17 cellular contexts compared by ENCODE assay signal in the genomic region with DNA sequence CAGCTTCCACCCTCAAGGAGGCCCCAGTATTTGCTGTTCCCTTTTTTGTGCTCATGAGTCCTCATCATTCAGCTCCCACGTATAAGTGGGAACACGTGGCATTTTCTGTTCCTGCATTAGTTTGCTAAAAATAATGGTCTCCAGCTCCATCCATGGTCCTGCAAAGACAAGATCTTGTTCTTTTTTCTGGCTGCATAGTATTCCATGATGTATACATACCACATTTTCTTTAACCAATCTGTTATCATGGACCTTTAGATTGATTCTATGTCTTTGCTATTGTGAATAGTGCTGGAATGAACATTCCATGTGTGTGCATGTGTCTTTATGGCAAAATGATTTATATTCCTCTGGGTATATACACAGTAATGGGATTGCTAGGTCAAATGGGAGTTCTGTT. TPM values are rescaled to one million over a fixed set of nuclear protein-coding genes. Genes with fewer than 3 reads are reported as not detected.
A peak's percentile ranks its signal among the peaks of the same experiment; 100 is the strongest.
DNase-seq lines count a peak whose midpoint lies in the region; ATAC-seq and TF ChIP-seq lines count a peak whose summit lies in the region.
"Had no signal": no experiment of that assay in that cellular context is flagged by ENCODE, and none has a peak within 500 bp of the region (broad histone marks: within the 10 kb centered on the region; RNA-seq: fewer than 3 reads in every experiment).

No MANE protein-coding gene starts in this region.

- TF ChIP-seq RAD21 in SK-N-SH (IDR thresholded peaks at IDR 0.05; ENCODE audit: low read length) = no peak

- CTCF ChIA-PET in SK-N-SH (lab: Yijun Ruan, JAX) = interaction anchor here (1.3 to 1.7 kb wide), 2 partner anchors 49 to 219 kb away, joined by 3 to 6 read pairs; a partner anchor contains a TSS

- peaks cover 7% of the 10 kb centered on the region for H3F3A ChIP-seq in SK-N-SH (replicated peaks; ENCODE audit: insufficient read depth)

- peaks cover 14% of the 10 kb centered on the region for H3K4me1 Mint-ChIP-seq in stimulated activated naive CD8-positive, alpha-beta T cell treated with anti-CD3 and anti-CD28 coated beads, Interleukin-15, Interleukin-2, amounts not matched to agents 100 ng/mL and 50 ng/mL, for 24 hours (ENCODE audit: low read depth)
- peaks cover 17% of the 10 kb centered on the region for H3K4me1 Mint-ChIP-seq in activated naive CD8-positive, alpha-beta T cell treated with anti-CD3 and anti-CD28 coated beads, Interleukin-2, amount 50 U/mL, for 24 hours

- H3K9me2 ChIP-seq in SK-N-SH = no peaks in the 10 kb centered on the region

- TF ChIP-seq EP300 in SK-N-SH (IDR thresholded peaks at IDR 0.05; ENCODE audit: borderline replicate concordance in 1 of 2, low read depth in 1 of 2, low read length in 1 of 2) = no peak

- H3K27ac Mint-ChIP-seq in stimulated activated naive CD8-positive, alpha-beta T cell treated with anti-CD3 and anti-CD28 coated beads, Interleukin-15, Interleukin-2, amounts not matched to agents 100 ng/mL and 50 ng/mL, for 24 hours = peak overlapping the region; percentile 82
- H3K27ac Mint-ChIP-seq in activated naive CD8-positive, alpha-beta T cell treated with anti-CD3 and anti-CD28 coated beads, Interleukin-2, amount 50 U/mL, for 24 hours = peak overlapping the region; percentile 54
- H3K27ac Mint-ChIP-seq: HFFc6 had no signal

- H4K20me1 ChIP-seq in SK-N-SH (ENCODE audit: insufficient read depth) = no peaks in the 10 kb centered on the region
- H4K20me1 ChIP-seq: BLaER1 had no signal

- H3K4me3 ChIP-seq in SK-N-SH (ENCODE audit: low read depth in 2 of 2, low read length in 1 of 2) = no peak overlapping the region
- H3K4me3 ChIP-seq: BLaER1, GM12878, HAP-1 had no signal

- peaks cover 64% of the 10 kb centered on the region for H3K36me3 Mint-ChIP-seq in stimulated activated naive CD8-positive, alpha-beta T cell treated with anti-CD3 and anti-CD28 coated beads, Interleukin-15, Interleukin-2, amounts not matched to agents 100 ng/mL and 50 ng/mL, for 24 hours (ENCODE audit: low read depth)
- H3K36me3 Mint-ChIP-seq in activated naive CD8-positive, alpha-beta T cell treated with anti-CD3 and anti-CD28 coated beads, Interleukin-2, amount 50 U/mL, for 24 hours (ENCODE audit: low read depth) = peaks cover 61% of the 10 kb centered on the region

- no peaks in the 10 kb centered on the region for H3K4me1 ChIP-seq in SK-N-SH (ENCODE audit: control insufficient read depth in 1 of 2, insufficient read depth in 2 of 2, low read depth in 1 of 2, low read length in 1 of 2)
- H3K4me1 ChIP-seq: BLaER1, HAP-1 had no signal

- no peak overlapping the region for H2AFZ ChIP-seq in SK-N-SH (ENCODE audit: low read depth)

- no peak for TF ChIP-seq CTCF in SK-N-SH (IDR thresholded peaks at IDR 0.05)

- POLR2A ChIA-PET in SK-N-SH (lab: Yijun Ruan, JAX) = no interaction called here

- no peaks in the 10 kb centered on the region for H3K9me3 ChIP-seq in SK-N-SH
- H3K9me3 ChIP-seq: HAP-1 had no signal

- H3K36me3 ChIP-seq in SK-N-SH (replicated peaks in 1 of 2; ENCODE audit: control insufficient read depth in 1 of 2, insufficient read depth in 2 of 2, low read length in 1 of 2) = peaks cover 55 to 89% of the 10 kb centered on the region in 2 experiments

- ATAC-seq in SK-N-SH treated with all-trans-retinoic acid at 6 μM for 48 hours (no peak), GM19023 (IDR thresholded peaks at IDR 0.05; ENCODE audit: unreplicated experiment) (no peak), GM21576 (IDR thresholded peaks at IDR 0.05; ENCODE audit: unreplicated experiment) (no peak)
- ATAC-seq in stimulated activated naive CD8-positive, alpha-beta T cell treated with anti-CD3 and anti-CD28 coated beads, Interleukin-15, Interleukin-2, amounts not matched to agents 100 U/mL and 50 U/mL, for 24 hours = no peak
- ATAC-seq in activated naive CD8-positive, alpha-beta T cell treated with anti-CD3 and anti-CD28 coated beads, Interleukin-2, amount 50 U/mL, for 24 hours = no peak
- ATAC-seq: GM12878 had no signal

- peaks cover 12% of the 10 kb centered on the region for H3K9me3 Mint-ChIP-seq in stimulated activated naive CD8-positive, alpha-beta T cell treated with anti-CD3 and anti-CD28 coated beads, Interleukin-15, Interleukin-2, amounts not matched to agents 100 ng/mL and 50 ng/mL, for 24 hours
- peaks cover 13% of the 10 kb centered on the region for H3K9me3 Mint-ChIP-seq in activated naive CD8-positive, alpha-beta T cell treated with anti-CD3 and anti-CD28 coated beads, Interleukin-2, amount 50 U/mL, for 24 hours
- H3K9me3 Mint-ChIP-seq: HFFc6 had no signal

- H3K27ac ChIP-seq in SK-N-SH (ENCODE audit: low read depth in 2 of 2, low read length in 1 of 2) = no peak overlapping the region
- H3K27ac ChIP-seq: 22Rv1, BLaER1, HL-60 had no signal

- no peaks in the 10 kb centered on the region for H3K79me2 ChIP-seq in SK-N-SH (ENCODE audit: insufficient read depth)

- no peak overlapping the region for H3K9ac ChIP-seq in SK-N-SH
- H3K9ac ChIP-seq: BLaER1 had no signal

- no peak overlapping the region for H3K4me3 Mint-ChIP-seq in stimulated activated naive CD8-positive, alpha-beta T cell treated with anti-CD3 and anti-CD28 coated beads, Interleukin-15, Interleukin-2, amounts not matched to agents 100 ng/mL and 50 ng/mL, for 24 hours
- no peak overlapping the region for H3K4me3 Mint-ChIP-seq in activated naive CD8-positive, alpha-beta T cell treated with anti-CD3 and anti-CD28 coated beads, Interleukin-2, amount 50 U/mL, for 24 hours
- H3K4me3 Mint-ChIP-seq: HFFc6 had no signal

- no peaks in the 10 kb centered on the region for H3K27me3 Mint-ChIP-seq in stimulated activated naive CD8-positive, alpha-beta T cell treated with anti-CD3 and anti-CD28 coated beads, Interleukin-15, Interleukin-2, amounts not matched to agents 100 ng/mL and 50 ng/mL, for 24 hours
- H3K27me3 Mint-ChIP-seq in activated naive CD8-positive, alpha-beta T cell treated with anti-CD3 and anti-CD28 coated beads, Interleukin-2, amount 50 U/mL, for 24 hours = no peaks in the 10 kb centered on the region

- H3K27me3 ChIP-seq in SK-N-SH (ENCODE audit: insufficient read depth) = no peaks in the 10 kb centered on the region
- H3K27me3 ChIP-seq: BLaER1 had no signal

- no peak for DNase-seq in SK-N-SH
- DNase-seq in stimulated activated naive CD8-positive, alpha-beta T cell treated with anti-CD3 and anti-CD28 coated beads, Interleukin-15, Interleukin-2, amounts not matched to agents 100 U/mL and 50 U/mL, for 24 hours = no peak
- no peak for DNase-seq in activated naive CD8-positive, alpha-beta T cell treated with anti-CD3 and anti-CD28 coated beads, Interleukin-2, amount 50 U/mL, for 24 hours
- DNase-seq: AML-193, DMS79, GOT3, HFFc6, KBM-7 had no signal

- H3K4me2 ChIP-seq in SK-N-SH = no peak overlapping the region
- H3K4me2 ChIP-seq: BLaER1 had no signal

- 92% methylated on average over 2 of the region's 2 CpGs for WGBS in SK-N-SH (ENCODE audit: low lambda C conversion rate)

TF ChIP-seq in SK-N-SH treated with all-trans-retinoic acid at 6 μM for 48 hours, 23 proteins besides CTCF, POLR2A, EP300 and RAD21 (continues in another document):
- TF ChIP-seq ZNF565 (CRISPR knock-in tag; conservative IDR thresholded peaks at IDR 0.05; ENCODE audit: low read depth) = no peak

TF ChIP-seq in SK-N-SH, 30 proteins besides CTCF, POLR2A, EP300 and RAD21 (continues in another document):
- no peak for TF ChIP-seq TCF12 (IDR thresholded peaks at IDR 0.05)
- no peak for TF ChIP-seq ELF1 (IDR thresholded peaks at IDR 0.05)
- TF ChIP-seq, protein P1, sequence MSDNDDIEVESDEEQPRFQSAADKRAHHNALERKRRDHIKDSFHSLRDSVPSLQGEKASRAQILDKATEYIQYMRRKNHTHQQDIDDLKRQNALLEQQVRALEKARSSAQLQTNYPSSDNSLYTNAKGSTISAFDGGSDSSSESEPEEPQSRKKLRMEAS (IDR thresholded peaks at IDR 0.05; ENCODE audit: low read depth) = no peak
- TF ChIP-seq MXI1 (IDR thresholded peaks at IDR 0.05; ENCODE audit: low read depth, low read length) = no peak
- TF ChIP-seq, protein P2, sequence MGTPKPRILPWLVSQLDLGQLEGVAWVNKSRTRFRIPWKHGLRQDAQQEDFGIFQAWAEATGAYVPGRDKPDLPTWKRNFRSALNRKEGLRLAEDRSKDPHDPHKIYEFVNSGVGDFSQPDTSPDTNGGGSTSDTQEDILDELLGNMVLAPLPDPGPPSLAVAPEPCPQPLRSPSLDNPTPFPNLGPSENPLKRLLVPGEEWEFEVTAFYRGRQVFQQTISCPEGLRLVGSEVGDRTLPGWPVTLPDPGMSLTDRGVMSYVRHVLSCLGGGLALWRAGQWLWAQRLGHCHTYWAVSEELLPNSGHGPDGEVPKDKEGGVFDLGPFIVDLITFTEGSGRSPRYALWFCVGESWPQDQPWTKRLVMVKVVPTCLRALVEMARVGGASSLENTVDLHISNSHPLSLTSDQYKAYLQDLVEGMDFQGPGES (IDR thresholded peaks at IDR 0.05; ENCODE audit: low read depth, low read length) = no peak
- TF ChIP-seq TAF1 (IDR thresholded peaks at IDR 0.05; ENCODE audit: borderline replicate concordance, low read depth, low read length) = no peak
- no peak for TF ChIP-seq JUND (IDR thresholded peaks at IDR 0.05)
- TF ChIP-seq, protein P3, sequence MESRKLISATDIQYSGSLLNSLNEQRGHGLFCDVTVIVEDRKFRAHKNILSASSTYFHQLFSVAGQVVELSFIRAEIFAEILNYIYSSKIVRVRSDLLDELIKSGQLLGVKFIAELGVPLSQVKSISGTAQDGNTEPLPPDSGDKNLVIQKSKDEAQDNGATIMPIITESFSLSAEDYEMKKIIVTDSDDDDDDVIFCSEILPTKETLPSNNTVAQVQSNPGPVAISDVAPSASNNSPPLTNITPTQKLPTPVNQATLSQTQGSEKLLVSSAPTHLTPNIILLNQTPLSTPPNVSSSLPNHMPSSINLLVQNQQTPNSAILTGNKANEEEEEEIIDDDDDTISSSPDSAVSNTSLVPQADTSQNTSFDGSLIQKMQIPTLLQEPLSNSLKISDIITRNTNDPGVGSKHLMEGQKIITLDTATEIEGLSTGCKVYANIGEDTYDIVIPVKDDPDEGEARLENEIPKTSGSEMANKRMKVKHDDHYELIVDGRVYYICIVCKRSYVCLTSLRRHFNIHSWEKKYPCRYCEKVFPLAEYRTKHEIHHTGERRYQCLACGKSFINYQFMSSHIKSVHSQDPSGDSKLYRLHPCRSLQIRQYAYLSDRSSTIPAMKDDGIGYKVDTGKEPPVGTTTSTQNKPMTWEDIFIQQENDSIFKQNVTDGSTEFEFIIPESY (IDR thresholded peaks at IDR 0.05; ENCODE audit: borderline replicate concordance, low read depth) = no peak
- no peak for TF ChIP-seq SIN3A (IDR thresholded peaks at IDR 0.05; ENCODE audit: borderline replicate concordance, low read depth, low read length)

RNA-seq across cellular contexts. Expression of a gene that starts 17.0 kb away (rescaled TPM):
- 38.5 and 53.3 TPM in 2 replicates for polyA plus RNA-seq in SK-N-SH (2012; rRNA removed)
- 41.6 and 42.8 TPM in 2 replicates for polyA plus RNA-seq in SK-N-SH (2012; cell fraction: cytosol; rRNA removed)
- 104 and 106 TPM in 2 replicates for polyA plus RNA-seq in SK-N-SH (2012; cell fraction: nucleus; rRNA removed)

RNA-seq across cellular contexts. Expression of a gene that starts 17.0 kb away (rescaled TPM):
- polyA plus RNA-seq in SK-N-SH (2012; rRNA removed) = 24.6 and 32.5 TPM in 2 replicates
- 28.9 and 32.4 TPM in 2 replicates for polyA plus RNA-seq in SK-N-SH (2012; cell fraction: cytosol; rRNA removed)
- polyA plus RNA-seq in SK-N-SH (2012; cell fraction: nucleus; rRNA removed) = 46.2 and 84.4 TPM in 2 replicates

RNA-seq across cellular contexts. Expression of a gene that starts 49.8 kb away (rescaled TPM):
- polyA plus RNA-seq in SK-N-SH (2012; rRNA removed) = 0.03 TPM in 1 of 2 replicates, not detected in the other
- 0.01 and 0.03 TPM in 2 replicates for polyA plus RNA-seq in SK-N-SH (2012; cell fraction: cytosol; rRNA removed)
- polyA plus RNA-seq in SK-N-SH (2012; cell fraction: nucleus; rRNA removed) = 0.14 and 0.23 TPM in 2 replicates
- polyA plus RNA-seq: GM12878 had no signal
